20 cellular contexts compared by ENCODE assay signal in genomic region chr11:107653077-107653476, GRCh38. TPM values are rescaled to one million over a fixed set of nuclear protein-coding genes. Genes with fewer than 3 reads are reported as not detected.
DNase-seq lines count a peak whose midpoint lies in the region; ATAC-seq, FAIRE-seq and TF ChIP-seq lines count a peak whose summit lies in the region.
"Had no signal": no experiment of that assay in that cellular context is flagged by ENCODE, and none has a peak within 500 bp of the region (broad histone marks: within the 10 kb centered on the region; RNA-seq: fewer than 3 reads in every experiment).

No MANE protein-coding gene starts in this region.

- H4K5ac ChIP-seq in H9 (ENCODE audit: insufficient read length, low read depth, low read length), result no peak overlapping the region

- no peaks in the 10 kb centered on the region for H3K79me2 ChIP-seq in H9 (ENCODE audit: insufficient read depth, low read length)
- H3K79me2 ChIP-seq in astrocyte (ENCODE audit: insufficient read depth, low read length), result no peaks in the 10 kb centered on the region

- peak overlapping the region; percentile 75 for H2BK20ac ChIP-seq in H9 (ENCODE audit: low read depth, low read length, poor library complexity, severe bottlenecking)

- no peak overlapping the region for H2BK5ac ChIP-seq in H9 (ENCODE audit: insufficient read length, low read length)

- H3K4me3 ChIP-seq in astrocyte (ENCODE audit: insufficient read depth, low read depth, low read length), result no peak overlapping the region
- no peak overlapping the region for H3K4me3 ChIP-seq in fibroblast of the aortic adventitia (ENCODE audit: low read depth, low read length)
- peak overlapping the region in 1 of 5 donors; percentile 29 for H3K4me3 ChIP-seq in subcutaneous abdominal adipose tissue (ENCODE audit: low read depth in 1 of 5, low read length in 5 of 5)
- no peak overlapping the region for H3K4me3 ChIP-seq in colonic mucosa
- H3K4me3 ChIP-seq in lower lobe of right lung, result no peak overlapping the region

- H3K9me3 Mint-ChIP-seq in H9 (no peaks in the 10 kb centered on the region), astrocyte (ENCODE audit: unreplicated experiment) (no peaks in the 10 kb centered on the region)

- H3K36me3 ChIP-seq in astrocyte (ENCODE audit: insufficient read depth, low read length), result no peaks in the 10 kb centered on the region
- no peaks in the 10 kb centered on the region for H3K36me3 ChIP-seq in subcutaneous abdominal adipose tissue (ENCODE audit: control insufficient read depth in 5 of 5, insufficient read depth in 5 of 5, low read length in 5 of 5)
- no peaks in the 10 kb centered on the region for H3K36me3 ChIP-seq in colonic mucosa
- H3K36me3 ChIP-seq in lower lobe of right lung, result no peaks in the 10 kb centered on the region

- no peak overlapping the region for H3K4ac ChIP-seq in H9 (ENCODE audit: low read depth, low read length)

- H3K27ac ChIP-seq in H9 (ENCODE audit: insufficient read length, low read depth, low read length), result no peak overlapping the region
- H3K27ac ChIP-seq in astrocyte (ENCODE audit: low read depth, low read length), result no peak overlapping the region
- H3K27ac ChIP-seq in subcutaneous abdominal adipose tissue (ENCODE audit: low read depth, low read length), result peak overlapping the region; percentile 61
- no peak overlapping the region for H3K27ac ChIP-seq in colonic mucosa
- no peak overlapping the region for H3K27ac ChIP-seq in lower lobe of right lung
- H3K27ac ChIP-seq: RWPE1 had no signal

- no peak overlapping the region for H3K23ac ChIP-seq in H9 (ENCODE audit: insufficient read length, low read depth, low read length)

- no peak overlapping the region for H3K56ac ChIP-seq in H9 (ENCODE audit: insufficient read length, low read depth, low read length)

- no peaks in the 10 kb centered on the region for H4K20me1 ChIP-seq in H9 (ENCODE audit: control insufficient read depth, insufficient read depth, insufficient read length)
- no peaks in the 10 kb centered on the region for H4K20me1 ChIP-seq in astrocyte (ENCODE audit: insufficient read depth, low read length)

- H3K14ac ChIP-seq in H9 (ENCODE audit: insufficient read depth, low read length), result no peak overlapping the region

- no peaks in the 10 kb centered on the region for H3K79me1 ChIP-seq in H9 (ENCODE audit: insufficient read depth, low read depth, low read length, poor library complexity, severe bottlenecking)

- H3K4me2 ChIP-seq in H9 (ENCODE audit: insufficient read depth, insufficient read length, low read length) (no peak overlapping the region), astrocyte (ENCODE audit: low read length) (no peak overlapping the region)

- H3K36me3 Mint-ChIP-seq in H9 (ENCODE audit: insufficient read depth in 1 of 3, low read depth in 3 of 3) (no peaks in the 10 kb centered on the region), astrocyte (ENCODE audit: low read depth, unreplicated experiment) (no peaks in the 10 kb centered on the region)

- H3K9me3 ChIP-seq in H9 (ENCODE audit: control insufficient read depth, low read depth, low read length) (no peaks in the 10 kb centered on the region), astrocyte (ENCODE audit: insufficient read depth, low read depth, low read length) (no peaks in the 10 kb centered on the region), subcutaneous abdominal adipose tissue (ENCODE audit: control insufficient read depth in 5 of 5, low read length in 5 of 5) (no peaks in the 10 kb centered on the region), colonic mucosa (no peaks in the 10 kb centered on the region), lower lobe of right lung (no peaks in the 10 kb centered on the region)

- no peaks in the 10 kb centered on the region; the same call in 1 of the 2 replicates for H3K4me1 ChIP-seq in H9 (ENCODE audit: insufficient read depth, low read length)
- H3K4me1 ChIP-seq in astrocyte (ENCODE audit: insufficient read depth, low read length), result no peaks in the 10 kb centered on the region
- peaks cover 0 to 9% (median 0%) of the 10 kb centered on the region in 5 donors for H3K4me1 ChIP-seq in subcutaneous abdominal adipose tissue (ENCODE audit: control insufficient read depth in 5 of 5, insufficient read depth in 5 of 5, low read length in 5 of 5)
- no peaks in the 10 kb centered on the region for H3K4me1 ChIP-seq in colonic mucosa
- no peaks in the 10 kb centered on the region for H3K4me1 ChIP-seq in lower lobe of right lung

- no peak overlapping the region for H3T11ph ChIP-seq in H9 (ENCODE audit: low read length)

- no peak for TF ChIP-seq CTCF in H9 (conservative IDR thresholded peaks at IDR 0.05)
- no peak for TF ChIP-seq CTCF in astrocyte (IDR thresholded peaks at IDR 0.05; ENCODE audit: insufficient read depth, low read depth, low read length)
- TF ChIP-seq CTCF in fibroblast of the aortic adventitia (IDR thresholded peaks at IDR 0.05; ENCODE audit: insufficient read depth, low read length), result no peak
- TF ChIP-seq CTCF in colonic mucosa (IDR thresholded peaks at IDR 0.05), result no peak
- TF ChIP-seq CTCF in lower lobe of right lung (IDR thresholded peaks at IDR 0.05), result no peak

- H3K27me3 Mint-ChIP-seq in H9 (ENCODE audit: low read depth) (no peaks in the 10 kb centered on the region), astrocyte (ENCODE audit: low read depth, unreplicated experiment) (no peaks in the 10 kb centered on the region)

- H2BK120ac ChIP-seq in H9 (ENCODE audit: low read depth, low read length, poor library complexity, severe bottlenecking), result no peak overlapping the region

- FAIRE-seq in astrocyte (lab: Jason Lieb, UNC), result no peak
- FAIRE-seq: D721Med, GM12891, GM18507, H54 had no signal

- H2AFZ ChIP-seq in H9 (ENCODE audit: low read length) (no peak overlapping the region), astrocyte (ENCODE audit: low read depth, low read length) (no peak overlapping the region)

- H3K4me1 Mint-ChIP-seq in H9 (peaks cover 41 to 49% of the 10 kb centered on the region in 2 experiments), astrocyte (ENCODE audit: low read depth, unreplicated experiment) (peaks cover 10% of the 10 kb centered on the region)

- H3K9ac ChIP-seq in H9 (ENCODE audit: extremely low read depth, insufficient read length, low read length) (no peak overlapping the region), astrocyte (ENCODE audit: low read length) (no peak overlapping the region), subcutaneous abdominal adipose tissue (ENCODE audit: low read length in 5 of 5) (peak overlapping the region in 1 of 5 donors; percentile 25), colonic mucosa (ENCODE audit: low read depth in 2 of 2, low read length in 2 of 2) (no peak overlapping the region)

- no peak overlapping the region for H2AK5ac ChIP-seq in H9 (ENCODE audit: insufficient read length, low read length)

- H3K4me3 Mint-ChIP-seq in H9 (no peak overlapping the region), astrocyte (ENCODE audit: unreplicated experiment) (no peak overlapping the region)

- intact Hi-C loops in colonic mucosa (cut with DNase I), result no loop called here
- intact Hi-C loops in lower lobe of right lung (cut with DNase I), result no loop called here

- H3K27me3 ChIP-seq in H9 (ENCODE audit: insufficient read depth, low read length), result no peaks in the 10 kb centered on the region
- no peaks in the 10 kb centered on the region for H3K27me3 ChIP-seq in astrocyte (ENCODE audit: insufficient read depth, low read length)
- no peaks in the 10 kb centered on the region for H3K27me3 ChIP-seq in subcutaneous abdominal adipose tissue (ENCODE audit: control insufficient read depth in 5 of 5, insufficient read depth in 4 of 5, low read length in 5 of 5)
- H3K27me3 ChIP-seq in colonic mucosa, result no peaks in the 10 kb centered on the region
- H3K27me3 ChIP-seq in lower lobe of right lung (ENCODE audit: low read depth), result no peaks in the 10 kb centered on the region

- no peak overlapping the region for H2BK12ac ChIP-seq in H9 (ENCODE audit: insufficient read length, low read depth, low read length)

- no peak overlapping the region for H4K8ac ChIP-seq in H9 (replicated peaks; ENCODE audit: insufficient read length, low read depth, low read length)

- no peak overlapping the region for H4K91ac ChIP-seq in H9 (ENCODE audit: insufficient read length, low read depth, low read length)

- no peak overlapping the region for H3K18ac ChIP-seq in H9 (ENCODE audit: insufficient read length, low read depth, low read length)

- H3K27ac Mint-ChIP-seq in H9, result peak overlapping the region in 1 of 3 experiments; percentile 72; a peak in 3 of 7 replicates
- peak overlapping the region; percentile 49 for H3K27ac Mint-ChIP-seq in astrocyte (ENCODE audit: unreplicated experiment)

- no CpG with 5 or more reads among the region's 1 CpG for WGBS in H9 (ENCODE audit: extremely low coverage, insufficient read length, low lambda C conversion rate)

- H2BK15ac ChIP-seq in H9 (ENCODE audit: low read depth, low read length), result no peak overlapping the region

- DNase-seq in H9 (no peak), astrocyte (ENCODE audit: low read depth) (no peak), fibroblast of the aortic adventitia (ENCODE audit: low read depth) (peak; percentile 2), UCSD-AML1 (lab: John Stamatoyannopoulos, UW; ENCODE audit: unreplicated experiment) (no peak), colonic mucosa (no peak), lower lobe of right lung (no peak)
- DNase-seq: KG1, NCI-H1417, NCI-H187, NCI-H2107, NCI-H2227 treated with DMSO at 0.1 percent for 48 hours, NCI-H510A treated with DMSO at 0.1 percent for 48 hours, PC-3, SIG-M5 had no signal

- H3K23me2 ChIP-seq in H9 (ENCODE audit: insufficient read length, low read depth, low read length, poor library complexity, severe bottlenecking), result no peaks in the 10 kb centered on the region

- no peak for ATAC-seq in lower lobe of right lung
- ATAC-seq: PC-3 had no signal

RNA-seq across cellular contexts. Expression of gene SLN, which starts 58.8 kb away (rescaled TPM):
- total RNA-seq in H9 (2021) (not detected in 2 replicates), astrocyte (4.9 and 8.0 TPM in 2 replicates), fibroblast of the aortic adventitia (ENCODE audit: low replicate concordance) (not detected in 2 replicates), colonic mucosa (not detected), lower lobe of right lung (0.92 TPM)
